1 cellular context compared by ENCODE assay signal in the genomic region with DNA sequence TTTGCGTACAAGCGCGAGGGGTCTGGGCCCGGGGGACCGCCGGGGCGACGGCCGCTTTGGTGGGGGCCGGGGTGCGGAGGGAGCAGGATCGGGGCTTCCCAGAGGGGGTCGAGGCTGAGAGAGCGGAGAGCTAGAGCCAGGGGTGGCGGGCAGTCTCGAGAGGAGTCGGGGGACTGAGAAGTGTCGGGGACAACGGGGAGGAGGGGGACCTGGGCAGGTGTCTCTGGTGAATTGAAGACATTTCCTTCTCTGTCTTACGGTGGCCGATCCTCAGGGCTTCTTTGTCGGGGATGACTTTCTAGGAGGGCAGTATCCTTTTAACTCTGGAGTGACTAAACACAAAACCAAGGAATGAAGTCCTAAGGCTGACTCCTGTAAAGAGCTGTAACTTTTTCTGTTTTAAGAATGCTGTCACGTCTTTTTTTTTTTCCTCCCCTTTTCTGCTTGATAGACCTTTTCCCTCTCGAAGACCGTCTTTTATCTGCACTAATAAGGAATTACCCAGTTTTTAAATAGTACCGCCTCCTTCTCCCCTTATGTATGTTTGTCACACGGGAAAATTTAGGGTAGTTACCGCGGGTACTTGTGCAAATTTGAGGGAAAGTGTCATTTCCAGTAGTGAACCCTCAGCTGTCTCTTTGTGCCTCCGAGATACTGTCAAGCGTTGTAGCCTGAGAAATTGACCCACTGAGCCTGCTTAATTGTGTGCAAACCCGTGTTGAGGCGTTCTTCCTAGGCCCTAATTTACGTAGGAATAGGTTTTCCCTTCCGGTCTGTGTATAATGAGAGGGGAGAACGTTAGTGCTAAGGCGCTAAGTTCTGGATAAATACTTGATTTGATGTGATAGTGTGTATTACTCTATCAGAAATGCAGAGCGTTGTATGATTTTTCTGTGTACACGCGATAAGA.
TF ChIP-seq lines count a peak whose summit lies in the region.

No MANE protein-coding gene starts in this region.

TF ChIP-seq in WTC11, 78 proteins besides CTCF, POLR2A, EP300 and RAD21 (continued from another document):
- TF ChIP-seq, protein P1, sequence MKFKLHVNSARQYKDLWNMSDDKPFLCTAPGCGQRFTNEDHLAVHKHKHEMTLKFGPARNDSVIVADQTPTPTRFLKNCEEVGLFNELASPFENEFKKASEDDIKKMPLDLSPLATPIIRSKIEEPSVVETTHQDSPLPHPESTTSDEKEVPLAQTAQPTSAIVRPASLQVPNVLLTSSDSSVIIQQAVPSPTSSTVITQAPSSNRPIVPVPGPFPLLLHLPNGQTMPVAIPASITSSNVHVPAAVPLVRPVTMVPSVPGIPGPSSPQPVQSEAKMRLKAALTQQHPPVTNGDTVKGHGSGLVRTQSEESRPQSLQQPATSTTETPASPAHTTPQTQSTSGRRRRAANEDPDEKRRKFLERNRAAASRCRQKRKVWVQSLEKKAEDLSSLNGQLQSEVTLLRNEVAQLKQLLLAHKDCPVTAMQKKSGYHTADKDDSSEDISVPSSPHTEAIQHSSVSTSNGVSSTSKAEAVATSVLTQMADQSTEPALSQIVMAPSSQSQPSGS (CRISPR knock-in tag; IDR thresholded peaks at IDR 0.05; ENCODE audit: borderline replicate concordance, low read depth): no peak
- TF ChIP-seq, protein P2, sequence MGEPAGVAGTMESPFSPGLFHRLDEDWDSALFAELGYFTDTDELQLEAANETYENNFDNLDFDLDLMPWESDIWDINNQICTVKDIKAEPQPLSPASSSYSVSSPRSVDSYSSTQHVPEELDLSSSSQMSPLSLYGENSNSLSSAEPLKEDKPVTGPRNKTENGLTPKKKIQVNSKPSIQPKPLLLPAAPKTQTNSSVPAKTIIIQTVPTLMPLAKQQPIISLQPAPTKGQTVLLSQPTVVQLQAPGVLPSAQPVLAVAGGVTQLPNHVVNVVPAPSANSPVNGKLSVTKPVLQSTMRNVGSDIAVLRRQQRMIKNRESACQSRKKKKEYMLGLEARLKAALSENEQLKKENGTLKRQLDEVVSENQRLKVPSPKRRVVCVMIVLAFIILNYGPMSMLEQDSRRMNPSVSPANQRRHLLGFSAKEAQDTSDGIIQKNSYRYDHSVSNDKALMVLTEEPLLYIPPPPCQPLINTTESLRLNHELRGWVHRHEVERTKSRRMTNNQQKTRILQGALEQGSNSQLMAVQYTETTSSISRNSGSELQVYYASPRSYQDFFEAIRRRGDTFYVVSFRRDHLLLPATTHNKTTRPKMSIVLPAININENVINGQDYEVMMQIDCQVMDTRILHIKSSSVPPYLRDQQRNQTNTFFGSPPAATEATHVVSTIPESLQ (CRISPR knock-in tag; IDR thresholded peaks at IDR 0.05): no peak
- TF ChIP-seq GRHL2 (CRISPR knock-in tag; IDR thresholded peaks at IDR 0.05; ENCODE audit: insufficient replicate concordance, severe bottlenecking) (no peak), ZNF423 (CRISPR knock-in tag; IDR thresholded peaks at IDR 0.05) (no peak), OVOL2 (CRISPR knock-in tag; IDR thresholded peaks at IDR 0.05; ENCODE audit: borderline replicate concordance) (no peak), CBFB (CRISPR knock-in tag; IDR thresholded peaks at IDR 0.05; ENCODE audit: low read depth) (no peak), NFATC4 (CRISPR knock-in tag; IDR thresholded peaks at IDR 0.05) (no peak)
- TF ChIP-seq, protein P3, sequence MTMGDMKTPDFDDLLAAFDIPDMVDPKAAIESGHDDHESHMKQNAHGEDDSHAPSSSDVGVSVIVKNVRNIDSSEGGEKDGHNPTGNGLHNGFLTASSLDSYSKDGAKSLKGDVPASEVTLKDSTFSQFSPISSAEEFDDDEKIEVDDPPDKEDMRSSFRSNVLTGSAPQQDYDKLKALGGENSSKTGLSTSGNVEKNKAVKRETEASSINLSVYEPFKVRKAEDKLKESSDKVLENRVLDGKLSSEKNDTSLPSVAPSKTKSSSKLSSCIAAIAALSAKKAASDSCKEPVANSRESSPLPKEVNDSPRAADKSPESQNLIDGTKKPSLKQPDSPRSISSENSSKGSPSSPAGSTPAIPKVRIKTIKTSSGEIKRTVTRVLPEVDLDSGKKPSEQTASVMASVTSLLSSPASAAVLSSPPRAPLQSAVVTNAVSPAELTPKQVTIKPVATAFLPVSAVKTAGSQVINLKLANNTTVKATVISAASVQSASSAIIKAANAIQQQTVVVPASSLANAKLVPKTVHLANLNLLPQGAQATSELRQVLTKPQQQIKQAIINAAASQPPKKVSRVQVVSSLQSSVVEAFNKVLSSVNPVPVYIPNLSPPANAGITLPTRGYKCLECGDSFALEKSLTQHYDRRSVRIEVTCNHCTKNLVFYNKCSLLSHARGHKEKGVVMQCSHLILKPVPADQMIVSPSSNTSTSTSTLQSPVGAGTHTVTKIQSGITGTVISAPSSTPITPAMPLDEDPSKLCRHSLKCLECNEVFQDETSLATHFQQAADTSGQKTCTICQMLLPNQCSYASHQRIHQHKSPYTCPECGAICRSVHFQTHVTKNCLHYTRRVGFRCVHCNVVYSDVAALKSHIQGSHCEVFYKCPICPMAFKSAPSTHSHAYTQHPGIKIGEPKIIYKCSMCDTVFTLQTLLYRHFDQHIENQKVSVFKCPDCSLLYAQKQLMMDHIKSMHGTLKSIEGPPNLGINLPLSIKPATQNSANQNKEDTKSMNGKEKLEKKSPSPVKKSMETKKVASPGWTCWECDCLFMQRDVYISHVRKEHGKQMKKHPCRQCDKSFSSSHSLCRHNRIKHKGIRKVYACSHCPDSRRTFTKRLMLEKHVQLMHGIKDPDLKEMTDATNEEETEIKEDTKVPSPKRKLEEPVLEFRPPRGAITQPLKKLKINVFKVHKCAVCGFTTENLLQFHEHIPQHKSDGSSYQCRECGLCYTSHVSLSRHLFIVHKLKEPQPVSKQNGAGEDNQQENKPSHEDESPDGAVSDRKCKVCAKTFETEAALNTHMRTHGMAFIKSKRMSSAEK (CRISPR knock-in tag; IDR thresholded peaks at IDR 0.05; ENCODE audit: borderline replicate concordance): no peak
- TF ChIP-seq, protein P4, sequence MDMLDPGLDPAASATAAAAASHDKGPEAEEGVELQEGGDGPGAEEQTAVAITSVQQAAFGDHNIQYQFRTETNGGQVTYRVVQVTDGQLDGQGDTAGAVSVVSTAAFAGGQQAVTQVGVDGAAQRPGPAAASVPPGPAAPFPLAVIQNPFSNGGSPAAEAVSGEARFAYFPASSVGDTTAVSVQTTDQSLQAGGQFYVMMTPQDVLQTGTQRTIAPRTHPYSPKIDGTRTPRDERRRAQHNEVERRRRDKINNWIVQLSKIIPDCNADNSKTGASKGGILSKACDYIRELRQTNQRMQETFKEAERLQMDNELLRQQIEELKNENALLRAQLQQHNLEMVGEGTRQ (CRISPR knock-in tag; IDR thresholded peaks at IDR 0.05): no peak
- TF ChIP-seq, protein P5, sequence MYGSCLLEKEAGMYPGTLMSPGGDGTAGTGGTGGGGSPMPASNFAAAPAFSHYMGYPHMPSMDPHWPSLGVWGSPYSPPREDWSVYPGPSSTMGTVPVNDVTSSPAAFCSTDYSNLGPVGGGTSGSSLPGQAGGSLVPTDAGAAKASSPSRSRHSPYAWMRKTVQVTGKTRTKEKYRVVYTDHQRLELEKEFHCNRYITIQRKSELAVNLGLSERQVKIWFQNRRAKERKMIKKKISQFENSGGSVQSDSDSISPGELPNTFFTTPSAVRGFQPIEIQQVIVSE (CRISPR knock-in tag; IDR thresholded peaks at IDR 0.05; ENCODE audit: borderline replicate concordance): no peak
TF ChIP-seq in WTC11: peak in this region for 0.
